In genomic region chr6:52303178-52303577, GRCh38 we compare ENCODE assay signal across 17 cellular contexts. TPM values are rescaled to one million over a fixed set of nuclear protein-coding genes. Genes with fewer than 3 reads are reported as not detected.
A peak's percentile ranks its signal among the peaks of the same experiment; 100 is the strongest.
DNase-seq lines count a peak whose midpoint lies in the region; ATAC-seq, FAIRE-seq and TF ChIP-seq lines count a peak whose summit lies in the region.
"Had no signal": no experiment of that assay in that cellular context is flagged by ENCODE, and none has a peak within 500 bp of the region (broad histone marks: within the 10 kb centered on the region; RNA-seq: fewer than 3 reads in every experiment).

No MANE protein-coding gene starts in this region.

- peaks cover 0 to 10% (median 1%) of the 10 kb centered on the region in 3 donors for H3K36me3 Mint-ChIP-seq in CD8-positive, alpha-beta memory T cell
- no peaks in the 10 kb centered on the region for H3K36me3 Mint-ChIP-seq in naive B cell

- peak overlapping the region in 10 of 11 experiments; percentile 31 to 93 (median 88); a peak in 11 of 22 replicates for H3K27ac ChIP-seq in BLaER1 treated with 17β-estradiol and CSF1 and Interleukin-3, amounts not matched to agents 10 nM and 100 nM
- H3K27ac ChIP-seq in CD8-positive, alpha-beta memory T cell (ENCODE audit: low read depth, low read length), result no peak overlapping the region
- H3K27ac ChIP-seq in kidney (ENCODE audit: low read depth in 2 of 2, low read length in 2 of 2), result no peak overlapping the region
- H3K27ac ChIP-seq: right atrium auricular region, WERI-Rb-1 had no signal

- no peaks in the 10 kb centered on the region for H4K20me1 ChIP-seq in BLaER1 treated with 17β-estradiol and CSF1 and Interleukin-3, amounts not matched to agents 10 nM and 100 nM

- intact Hi-C loops in kidney (cut with DNase I), result no loop called here

- H3K27ac Mint-ChIP-seq in CD8-positive, alpha-beta memory T cell, result peak overlapping the region in 6 of 8 donors; percentile 44 to 94 (median 54)
- peak overlapping the region in 5 of 6 donors; percentile 75 to 99 (median 94) for H3K27ac Mint-ChIP-seq in naive B cell

- H3K9me3 Mint-ChIP-seq in CD8-positive, alpha-beta memory T cell, result no peaks in the 10 kb centered on the region
- H3K9me3 Mint-ChIP-seq in naive B cell, result peaks cover 0 to 2% (median 0%) of the 10 kb centered on the region in 7 donors

- H3K4me1 Mint-ChIP-seq in CD8-positive, alpha-beta memory T cell, result peaks cover 49 to 58% (median 52%) of the 10 kb centered on the region in 3 donors
- peaks cover 57 to 78% (median 73%) of the 10 kb centered on the region in 3 donors for H3K4me1 Mint-ChIP-seq in naive B cell

- POLR2A ChIA-PET in CD8-positive, alpha-beta memory T cell (lab: Charles Lee), result no interaction called here

- no peak for TF ChIP-seq CTCF in GM13977 (IDR thresholded peaks at IDR 0.05; ENCODE audit: extremely low read depth, insufficient read depth, missing control alignments)
- no peak for TF ChIP-seq CTCF in kidney (IDR thresholded peaks at IDR 0.05; ENCODE audit: borderline replicate concordance, extremely low read depth, insufficient read depth)

- no peak overlapping the region for H3K4me3 Mint-ChIP-seq in CD8-positive, alpha-beta memory T cell
- H3K4me3 Mint-ChIP-seq in naive B cell, result peak overlapping the region in 4 of 8 donors; percentile 41 to 71 (median 47)
- H3K4me3 Mint-ChIP-seq: neural crest cell had no signal

- H3K9me3 ChIP-seq in BLaER1 treated with 17β-estradiol and CSF1 and Interleukin-3, amounts not matched to agents 10 nM and 100 nM (replicated peaks in 1 of 11), result peaks cover 0 to 13% (median 6%) of the 10 kb centered on the region in 11 experiments; a peak in 7 of 22 replicates
- no peaks in the 10 kb centered on the region for H3K9me3 ChIP-seq in CD8-positive, alpha-beta memory T cell (ENCODE audit: low read length)
- no peaks in the 10 kb centered on the region for H3K9me3 ChIP-seq in kidney (ENCODE audit: control insufficient read depth in 1 of 2, low read length in 2 of 2)
- H3K9me3 ChIP-seq: right atrium auricular region had no signal

- H3K4me2 ChIP-seq in BLaER1 treated with 17β-estradiol and CSF1 and Interleukin-3, amounts not matched to agents 10 nM and 100 nM, result peak overlapping the region in 10 of 11 experiments; percentile 65 to 92 (median 82); a peak in 20 of 22 replicates

- H3K9ac ChIP-seq in BLaER1 treated with 17β-estradiol and CSF1 and Interleukin-3, amounts not matched to agents 10 nM and 100 nM, result no peak overlapping the region
- H3K9ac ChIP-seq in kidney (ENCODE audit: low read length in 2 of 2), result no peak overlapping the region

- no peak for ATAC-seq in naive B cell (ENCODE audit: low read depth in 2 of 2)
- ATAC-seq: activated naive CD4-positive, alpha-beta T cell treated with anti-CD3 and anti-CD28 coated beads, Interleukin-2, amount 50 U/mL, for 72 hours; esophagus mucosa had no signal

- H3K27me3 Mint-ChIP-seq in CD8-positive, alpha-beta memory T cell, result no peaks in the 10 kb centered on the region
- H3K27me3 Mint-ChIP-seq in naive B cell, result no peaks in the 10 kb centered on the region

- CTCF ChIA-PET in CD8-positive, alpha-beta memory T cell (lab: Charles Lee), result interaction anchor here (1.1 to 2.0 kb wide), 5 partner anchors 18 to 97 kb away, joined by 3 to 9 read pairs (median 3); partner anchors contain the start of genes MCM3 and PAQR8

- H3K4me3 ChIP-seq in BLaER1 treated with 17β-estradiol and CSF1 and Interleukin-3, amounts not matched to agents 10 nM and 100 nM, result no peak overlapping the region
- H3K4me3 ChIP-seq in CD8-positive, alpha-beta memory T cell (ENCODE audit: low read length), result no peak overlapping the region
- no peak overlapping the region for H3K4me3 ChIP-seq in kidney (ENCODE audit: low read length in 2 of 2)
- H3K4me3 ChIP-seq: right atrium auricular region had no signal

- in situ Hi-C loops in GM13977 (cut with MboI; ENCODE audit: low pct_unique_long_range_greater_than_20kb, low sequenced_read_pairs, unreplicated experiment), result no loop called here

- H3K36me3 ChIP-seq in BLaER1 treated with 17β-estradiol and CSF1 and Interleukin-3, amounts not matched to agents 10 nM and 100 nM, result no peaks in the 10 kb centered on the region
- no peaks in the 10 kb centered on the region for H3K36me3 ChIP-seq in CD8-positive, alpha-beta memory T cell (ENCODE audit: insufficient read depth, low read length)
- no peaks in the 10 kb centered on the region for H3K36me3 ChIP-seq in kidney (ENCODE audit: control insufficient read depth in 1 of 2, insufficient read depth in 2 of 2, low read length in 2 of 2)
- H3K36me3 ChIP-seq: right atrium auricular region, WERI-Rb-1 had no signal

- H3K27me3 ChIP-seq in BLaER1 treated with 17β-estradiol and CSF1 and Interleukin-3, amounts not matched to agents 10 nM and 100 nM, result no peaks in the 10 kb centered on the region
- no peaks in the 10 kb centered on the region for H3K27me3 ChIP-seq in CD8-positive, alpha-beta memory T cell (ENCODE audit: insufficient read depth, low read length, poor library complexity, severe bottlenecking)
- H3K27me3 ChIP-seq: right atrium auricular region had no signal

- no peak for DNase-seq in CD8-positive, alpha-beta memory T cell
- DNase-seq in SK-N-DZ (ENCODE audit: low spot score) (peak; percentile 50), naive B cell (no peak), NCI-H526 (lab: John Stamatoyannopoulos, UW) (no peak), GM13977 (ENCODE audit: low spot score) (no peak), kidney (no peak)
- DNase-seq: DND-41, mammary epithelial cell, NCI-H2081 treated with DMSO at 0.1 percent for 48 hours, NCI-H82, RPMI8226, WERI-Rb-1 had no signal

- H3K4me1 ChIP-seq in BLaER1 treated with 17β-estradiol and CSF1 and Interleukin-3, amounts not matched to agents 10 nM and 100 nM, result peaks cover 51 to 64% (median 54%) of the 10 kb centered on the region in 10 experiments
- H3K4me1 ChIP-seq in CD8-positive, alpha-beta memory T cell (ENCODE audit: insufficient read depth, low read length), result peaks cover 50% of the 10 kb centered on the region
- no peaks in the 10 kb centered on the region for H3K4me1 ChIP-seq in kidney (ENCODE audit: control insufficient read depth in 1 of 2, insufficient read depth in 1 of 2, low read depth in 1 of 2, low read length in 2 of 2)

- FAIRE-seq in kidney (lab: Jason Lieb, UNC), result no peak

RNA-seq across cellular contexts. Expression of gene MCM3, which starts 18.6 kb away (rescaled TPM):
- 100 to 1,000 TPM; 262 to 263 TPM for total RNA-seq in CD8-positive, alpha-beta memory T cell
- 59.0 TPM for polyA plus RNA-seq in CD8-positive, alpha-beta memory T cell
- polyA plus RNA-seq in SK-N-DZ (2014; cell fraction: cytosol; rRNA removed), result 370 and 414 TPM in 2 replicates
- 408 TPM in 2 replicates for polyA plus RNA-seq in SK-N-DZ (2014; cell fraction: nucleus; rRNA removed)
- polyA plus RNA-seq in naive B cell (ENCODE audit: low read depth in 6 of 6) (10 to 100 TPM; 45.1 to 70.0 (median 57.3) TPM), kidney (ENCODE audit: insufficient read depth, low read depth, low replicate concordance) (19.7 TPM)
- total RNA-seq in kidney, result 40.9 TPM

RNA-seq across cellular contexts. Expression of gene PAQR8, which starts 58.8 kb away (rescaled TPM):
- total RNA-seq in CD8-positive, alpha-beta memory T cell, result 10 to 100 TPM; 10.2 to 11.7 TPM
- 17.9 TPM for polyA plus RNA-seq in CD8-positive, alpha-beta memory T cell
- 63.1 and 66.3 TPM in 2 replicates for polyA plus RNA-seq in SK-N-DZ (2014; cell fraction: cytosol; rRNA removed)
- 14.9 and 19.3 TPM in 2 replicates for polyA plus RNA-seq in SK-N-DZ (2014; cell fraction: nucleus; rRNA removed)
- polyA plus RNA-seq in naive B cell (ENCODE audit: low read depth in 6 of 6) (1 to 10 TPM; 2.4 to 6.2 (median 5.9) TPM), kidney (ENCODE audit: insufficient read depth, low read depth, low replicate concordance) (5.9 TPM)
- total RNA-seq in kidney, result 7.5 TPM

RNA-seq across cellular contexts. Expression of gene IL17F, which starts 58.9 kb away (rescaled TPM):
- 1 to 10 TPM in 1 of 2 experiments, under 1 TPM in 1; 0.84 to 2.3 TPM for total RNA-seq in CD8-positive, alpha-beta memory T cell
- not detected for polyA plus RNA-seq in CD8-positive, alpha-beta memory T cell
- not detected in 2 replicates for polyA plus RNA-seq in SK-N-DZ (2014; cell fraction: cytosol; rRNA removed)
- not detected in 2 replicates for polyA plus RNA-seq in SK-N-DZ (2014; cell fraction: nucleus; rRNA removed)
- polyA plus RNA-seq in naive B cell (ENCODE audit: low read depth in 6 of 6), result not detected
- not detected for total RNA-seq in kidney
- polyA plus RNA-seq in kidney (ENCODE audit: insufficient read depth, low read depth, low replicate concordance), result not detected
- total RNA-seq: mammary epithelial cell, neural crest cell, right atrium auricular region had no signal
- polyA plus RNA-seq: mammary epithelial cell had no signal

Comparison
In these comparisons a context has a peak if more than half of its experiments do, and no peak if none do; other contexts are left out.
1. H3K27ac ChIP-seq: peak in BLaER1 treated with 17β-estradiol and CSF1 and Interleukin-3, amounts not matched to agents 10 nM and 100 nM (10 of 11); none in CD8-positive, alpha-beta memory T cell (single experiment) and kidney (0 of 2).